Comparison of ENCODE assay signal across 8 cellular contexts in the genomic region with DNA sequence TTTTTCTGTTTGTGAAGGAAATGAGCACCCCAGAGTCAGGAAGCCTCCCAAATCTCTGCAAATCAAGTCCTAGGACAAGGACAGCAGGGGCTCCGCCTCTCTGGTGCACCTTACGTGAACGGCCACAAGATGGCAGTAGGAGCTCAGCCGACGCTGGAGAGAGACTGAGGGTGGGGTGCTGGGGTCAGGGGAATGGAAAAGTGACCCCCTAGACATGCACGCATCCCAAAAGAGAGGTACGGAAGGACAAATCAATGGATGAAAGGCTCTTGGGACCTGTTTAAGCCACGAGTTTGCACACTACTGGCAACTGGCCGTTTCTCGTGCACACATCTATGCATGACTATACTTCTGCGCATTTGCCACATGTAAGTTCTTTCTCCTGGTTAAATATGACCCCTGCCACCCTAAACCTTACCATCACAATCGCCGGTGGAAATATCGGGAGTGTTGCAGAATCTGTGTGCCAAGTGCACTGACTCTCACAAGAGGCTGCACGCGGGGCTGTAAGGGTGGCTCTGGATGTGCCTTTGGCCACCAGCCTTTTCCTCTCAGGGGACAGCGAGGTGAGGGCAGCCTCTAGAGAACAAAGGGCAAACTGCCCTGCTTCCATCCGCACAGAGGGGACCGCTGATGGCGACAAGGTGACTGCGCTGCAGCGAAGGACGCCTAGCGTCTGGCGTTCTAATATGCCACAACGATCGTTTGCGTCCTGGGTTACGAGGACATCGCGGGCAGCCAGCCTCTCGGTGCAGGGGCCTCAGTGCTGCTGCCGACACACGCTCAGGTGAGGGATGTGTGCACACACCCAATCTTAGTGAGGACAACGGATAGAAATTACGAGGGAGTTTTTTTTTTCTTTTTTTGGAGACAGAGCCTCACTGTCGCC.
DNase-seq lines count a peak whose midpoint lies in the region; ATAC-seq and TF ChIP-seq lines count a peak whose summit lies in the region.

No MANE protein-coding gene starts in this region.

- H3K4me1 Mint-ChIP-seq in immature natural killer cell: peaks cover 18 to 19% of the 10 kb centered on the region in 2 donors

- TF ChIP-seq CTCF in GM12864 (IDR thresholded peaks at IDR 0.05; ENCODE audit: low read depth, low read length, missing control alignments): peak; percentile 89

- H3K27me3 Mint-ChIP-seq in immature natural killer cell (ENCODE audit: low read depth in 3 of 3): peaks cover 0 to 9% (median 3%) of the 10 kb centered on the region in 3 donors

- no peaks in the 10 kb centered on the region for H3K36me3 Mint-ChIP-seq in immature natural killer cell

- ATAC-seq in HG03469 (IDR thresholded peaks at IDR 0.05; ENCODE audit: unreplicated experiment) (no peak), GM21360 (IDR thresholded peaks at IDR 0.05; ENCODE audit: unreplicated experiment) (no peak)

- H3K4me3 Mint-ChIP-seq in immature natural killer cell: no peak overlapping the region

- H3K27ac Mint-ChIP-seq in immature natural killer cell: no peak overlapping the region

- DNase-seq in GM12864 (ENCODE audit: low read depth): no peak
- DNase-seq in MV-4-11 (lab: John Stamatoyannopoulos, UW): peak; percentile 24
- peak; percentile 21 for DNase-seq in T1000 (lab: John Stamatoyannopoulos, UW)
- peak; percentile 12 for DNase-seq in brain pericyte (ENCODE audit: low read depth, low spot score)
- DNase-seq in immature natural killer cell: peak; percentile 38 to 56 (median 42)
- peak; percentile 64 for DNase-seq in stimulated activated CD4-positive, alpha-beta T cell treated with anti-CD3 and anti-CD28 coated beads, Interleukin-12 subunit alpha, Interleukin-12 subunit beta, amount 100 ng/mL, for 4 hours

- H3K9me3 Mint-ChIP-seq in immature natural killer cell: no peaks in the 10 kb centered on the region

- H3K4me3 ChIP-seq in GM12864 (ENCODE audit: low read depth, low read length): no peak overlapping the region
